In genomic region chr12:121927798-121928197, GRCh38 we compare ENCODE assay signal across 20 cellular contexts. TPM values are rescaled to one million over a fixed set of nuclear protein-coding genes. Genes with fewer than 3 reads are reported as not detected.
DNase-seq lines count a peak whose midpoint lies in the region; ATAC-seq and TF ChIP-seq lines count a peak whose summit lies in the region.
"Had no signal": no experiment of that assay in that cellular context is flagged by ENCODE, and none has a peak within 500 bp of the region (broad histone marks: within the 10 kb centered on the region; RNA-seq: fewer than 3 reads in every experiment).

No MANE protein-coding gene starts in this region.

- H3K4me1 ChIP-seq in RWPE2 (ENCODE audit: insufficient read depth, poor library complexity, severe bottlenecking) (peaks cover 14% of the 10 kb centered on the region), foreskin keratinocyte (peaks cover 24% of the 10 kb centered on the region), right lobe of liver (no peaks in the 10 kb centered on the region)

- H3K27me3 ChIP-seq in RWPE2 (ENCODE audit: insufficient read depth, poor library complexity, severe bottlenecking) (no peaks in the 10 kb centered on the region), foreskin keratinocyte (no peaks in the 10 kb centered on the region), right lobe of liver (no peaks in the 10 kb centered on the region)
- H3K27me3 ChIP-seq: gastrocnemius medialis, MG63 had no signal

- no peaks in the 10 kb centered on the region for H3K9me3 Mint-ChIP-seq in stimulated activated memory B cell treated with anti-CD40 and anti-IgM and Interleukin-4, amounts not matched to agents 10 μg/mL and 1 μg/mL and 100 μg/mL, for 72 hours
- no peaks in the 10 kb centered on the region for H3K9me3 Mint-ChIP-seq in activated naive CD4-positive, alpha-beta T cell treated with anti-CD3 and anti-CD28 coated beads, Interleukin-2, amount 50 U/mL, for 72 hours
- H3K9me3 Mint-ChIP-seq: CD4-positive, CD25-positive, alpha-beta regulatory T cell; naive thymus-derived CD8-positive, alpha-beta T cell had no signal

- H3K27ac ChIP-seq in RWPE2 (ENCODE audit: poor library complexity, severe bottlenecking), result peak overlapping the region; percentile 90
- peak overlapping the region; percentile 59 for H3K27ac ChIP-seq in foreskin keratinocyte
- H3K27ac ChIP-seq in right lobe of liver, result no peak overlapping the region
- H3K27ac ChIP-seq: 22Rv1, coronary artery, gastrocnemius medialis had no signal

- ATAC-seq in RWPE2 (ENCODE audit: low read depth) (no peak), foreskin keratinocyte (no peak), right lobe of liver (no peak)
- ATAC-seq in stimulated activated memory B cell treated with anti-CD40 and anti-IgM and Interleukin-4, amounts not matched to agents 10 μg/mL and 1 μg/mL and 100 μg/mL, for 72 hours, result no peak
- no peak for ATAC-seq in activated naive CD4-positive, alpha-beta T cell treated with anti-CD3 and anti-CD28 coated beads, Interleukin-2, amount 50 U/mL, for 72 hours
- ATAC-seq: gastrocnemius medialis; naive thymus-derived CD8-positive, alpha-beta T cell had no signal

- H3K36me3 ChIP-seq in RWPE2 (ENCODE audit: low read depth), result no peaks in the 10 kb centered on the region
- no peaks in the 10 kb centered on the region for H3K36me3 ChIP-seq in right lobe of liver
- H3K36me3 ChIP-seq: gastrocnemius medialis had no signal

- no peaks in the 10 kb centered on the region for H3K27me3 Mint-ChIP-seq in stimulated activated memory B cell treated with anti-CD40 and anti-IgM and Interleukin-4, amounts not matched to agents 10 μg/mL and 1 μg/mL and 100 μg/mL, for 72 hours
- H3K27me3 Mint-ChIP-seq: CD4-positive, CD25-positive, alpha-beta regulatory T cell had no signal

- H3K9me3 ChIP-seq in RWPE2 (ENCODE audit: severe bottlenecking) (no peaks in the 10 kb centered on the region), right lobe of liver (no peaks in the 10 kb centered on the region)
- H3K9me3 ChIP-seq: gastrocnemius medialis, MG63 had no signal

- H3K4me3 ChIP-seq in RWPE2 (ENCODE audit: severe bottlenecking), result no peak overlapping the region
- H3K4me3 ChIP-seq in right lobe of liver, result no peak overlapping the region
- H3K4me3 ChIP-seq: coronary artery, gastrocnemius medialis, MG63 had no signal

- no peak for TF ChIP-seq CTCF in RWPE2 (IDR thresholded peaks at IDR 0.05; ENCODE audit: poor library complexity, severe bottlenecking)
- TF ChIP-seq CTCF in foreskin keratinocyte (conservative IDR thresholded peaks at IDR 0.05), result no peak
- no peak for TF ChIP-seq CTCF in right lobe of liver (IDR thresholded peaks at IDR 0.05)

- H3K4me3 Mint-ChIP-seq in stimulated activated memory B cell treated with anti-CD40 and anti-IgM and Interleukin-4, amounts not matched to agents 10 μg/mL and 1 μg/mL and 100 μg/mL, for 72 hours, result no peak overlapping the region
- H3K4me3 Mint-ChIP-seq: CD4-positive, CD25-positive, alpha-beta regulatory T cell; naive thymus-derived CD8-positive, alpha-beta T cell had no signal

- intact Hi-C loops in right lobe of liver (cut with DNase I), result no loop called here

- peaks cover 6% of the 10 kb centered on the region for H3K36me3 Mint-ChIP-seq in stimulated activated memory B cell treated with anti-CD40 and anti-IgM and Interleukin-4, amounts not matched to agents 10 μg/mL and 1 μg/mL and 100 μg/mL, for 72 hours
- no peaks in the 10 kb centered on the region for H3K36me3 Mint-ChIP-seq in activated naive CD4-positive, alpha-beta T cell treated with anti-CD3 and anti-CD28 coated beads, Interleukin-2, amount 50 U/mL, for 72 hours
- H3K36me3 Mint-ChIP-seq: naive thymus-derived CD8-positive, alpha-beta T cell had no signal

- 61% methylated on average over 5 of the region's 5 CpGs for WGBS in right lobe of liver (ENCODE audit: insufficient coverage, low coverage, low lambda C conversion rate, missing lambda C conversion rate)

- H3K27ac Mint-ChIP-seq in stimulated activated memory B cell treated with anti-CD40 and anti-IgM and Interleukin-4, amounts not matched to agents 10 μg/mL and 1 μg/mL and 100 μg/mL, for 72 hours, result peak overlapping the region; percentile 69
- no peak overlapping the region for H3K27ac Mint-ChIP-seq in activated naive CD4-positive, alpha-beta T cell treated with anti-CD3 and anti-CD28 coated beads, Interleukin-2, amount 50 U/mL, for 72 hours
- H3K27ac Mint-ChIP-seq: CD4-positive, CD25-positive, alpha-beta regulatory T cell had no signal

- no peak for TF ChIP-seq POLR2A in right lobe of liver (IDR thresholded peaks at IDR 0.05)

- peaks cover 25% of the 10 kb centered on the region for H3K4me1 Mint-ChIP-seq in stimulated activated memory B cell treated with anti-CD40 and anti-IgM and Interleukin-4, amounts not matched to agents 10 μg/mL and 1 μg/mL and 100 μg/mL, for 72 hours
- H3K4me1 Mint-ChIP-seq: CD4-positive, CD25-positive, alpha-beta regulatory T cell had no signal

- DNase-seq in NOMO-1 treated with DMSO at 0.1 percent for 48 hours (lab: John Stamatoyannopoulos, UW; ENCODE audit: unreplicated experiment) (peak; percentile 18), NOMO-1 treated with dmso at 0.1 percent for 144 hours (lab: John Stamatoyannopoulos, UW; ENCODE audit: unreplicated experiment) (no peak), RWPE2 (ENCODE audit: low spot score) (no peak), foreskin keratinocyte (no peak), right lobe of liver (no peak)
- DNase-seq in activated naive CD4-positive, alpha-beta T cell treated with anti-CD3 and anti-CD28 coated beads, Interleukin-2, amount 50 U/mL, for 16 hours, result no peak
- no peak for DNase-seq in activated naive CD4-positive, alpha-beta T cell treated with anti-CD3 and anti-CD28 coated beads, Interleukin-2, amount 50 U/mL, for 72 hours (ENCODE audit: low spot score in 2 of 2)
- DNase-seq: activated CD8-positive, alpha-beta memory T cell treated with anti-CD3 and anti-CD28 coated beads, Interleukin-2, amount 50 U/mL, for 4 hours; CD4-positive, CD25-positive, alpha-beta regulatory T cell; DMS53; gastrocnemius medialis; MG63; NCI-H1694 treated with DMSO at 0.1 percent for 48 hours; NCI-H446 treated with DMSO at 0.1 percent for 48 hours; stimulated activated naive CD4-positive, alpha-beta T cell treated with Interleukin-2 at 50 U/mL for 16 hours; trophoblast cell had no signal

RNA-seq across cellular contexts. Expression of gene CFAP251, which starts 9.4 kb away (rescaled TPM):
- total RNA-seq in foreskin keratinocyte (44.5 and 52.1 TPM in 2 replicates), right lobe of liver (1 to 10 TPM; 1.0 to 6.2 (median 2.4) TPM)
- 40.7 and 48.0 TPM in 2 replicates for polyA plus RNA-seq in foreskin keratinocyte
- total RNA-seq in activated naive CD4-positive, alpha-beta T cell treated with anti-CD3 and anti-CD28 coated beads, Interleukin-2, amount 50 U/mL, for 72 hours, result 1 to 10 TPM in 1 of 2 donors, under 1 TPM in 1; 0.80 to 1.7 TPM

RNA-seq across cellular contexts. Expression of gene PSMD9, which starts 39.2 kb away (rescaled TPM):
- total RNA-seq in foreskin keratinocyte, result 90.2 and 95.1 TPM in 2 replicates
- 128 and 139 TPM in 2 replicates for polyA plus RNA-seq in foreskin keratinocyte
- total RNA-seq in right lobe of liver, result 10 to 100 TPM; 20.0 to 56.4 (median 28.4) TPM
- 10 to 100 TPM; 65.0 to 66.0 TPM for total RNA-seq in activated naive CD4-positive, alpha-beta T cell treated with anti-CD3 and anti-CD28 coated beads, Interleukin-2, amount 50 U/mL, for 72 hours

Comparison
In these comparisons a context has a peak if more than half of its experiments do, and no peak if none do; other contexts are left out.
1. H3K27ac ChIP-seq: peak in RWPE2 (single experiment) and foreskin keratinocyte (single experiment); none in right lobe of liver (0 of 3).